20 cellular contexts compared by ENCODE assay signal in genomic region chr13:77449265-77449664, GRCh38.
DNase-seq lines count a peak whose midpoint lies in the region; ATAC-seq, FAIRE-seq and TF ChIP-seq lines count a peak whose summit lies in the region.
"Had no signal": no experiment of that assay in that cellular context is flagged by ENCODE, and none has a peak within 500 bp of the region (broad histone marks: within the 10 kb centered on the region; RNA-seq: fewer than 3 reads in every experiment).

No MANE protein-coding gene starts in this region.

- no peaks in the 10 kb centered on the region for H3K9me3 ChIP-seq in HEK293 (ENCODE audit: control insufficient read depth, insufficient read depth, low read depth, low read length)
- no peaks in the 10 kb centered on the region for H3K9me3 ChIP-seq in OCI-LY3 (ENCODE audit: insufficient read depth, low read length)
- no peaks in the 10 kb centered on the region for H3K9me3 ChIP-seq in K562 (replicated peaks; ENCODE audit: control insufficient read depth, insufficient read depth, low read depth, low read length)
- no peaks in the 10 kb centered on the region for H3K9me3 ChIP-seq in BE2C
- H3K9me3 ChIP-seq: A549 had no signal

- H4K20me1 ChIP-seq in OCI-LY3 (ENCODE audit: insufficient read depth, low read length) (no peaks in the 10 kb centered on the region), K562 (replicated peaks; ENCODE audit: control insufficient read depth, insufficient read depth, low read length) (no peaks in the 10 kb centered on the region)

- peaks cover 3% of the 10 kb centered on the region for H3K27me3 Mint-ChIP-seq in glutamatergic neuron (ENCODE audit: unreplicated experiment)

- TF ChIP-seq EP300 in K562 (IDR thresholded peaks at IDR 0.05; ENCODE audit: low read length): no peak

- peak overlapping the region; percentile 16; the same call in 1 of the 2 replicates for H2AFZ ChIP-seq in OCI-LY3 (ENCODE audit: low read depth, low read length)
- no peak overlapping the region for H2AFZ ChIP-seq in K562 (ENCODE audit: low read depth, low read length)
- H2AFZ ChIP-seq: GM23338 had no signal

- H3K4me1 Mint-ChIP-seq in glutamatergic neuron (ENCODE audit: low read depth, unreplicated experiment): peaks cover 16% of the 10 kb centered on the region

- no peaks in the 10 kb centered on the region for H3K9me1 ChIP-seq in K562 (ENCODE audit: control insufficient read depth, insufficient read depth, low read length)

- H3K27me3 ChIP-seq in OCI-LY3 (ENCODE audit: low read depth, low read length) (peaks cover 13% of the 10 kb centered on the region; the same call in 1 of the 2 replicates), K562 (ENCODE audit: control insufficient read depth in 2 of 2, insufficient read depth in 2 of 2, low read length in 2 of 2) (no peaks in the 10 kb centered on the region), BE2C (no peaks in the 10 kb centered on the region)

- TF ChIP-seq RAD21 in K562 (CRISPR knock-in tag; conservative IDR thresholded peaks at IDR 0.05 in 1 of 2, IDR thresholded peaks at IDR 0.05 in 1 of 2): no peak

- H3K4me1 ChIP-seq in HEK293 (ENCODE audit: control insufficient read depth, insufficient read depth, low read length) (no peaks in the 10 kb centered on the region), OCI-LY3 (ENCODE audit: low read length) (peaks cover 19% of the 10 kb centered on the region), K562 (replicated peaks in 1 of 2; ENCODE audit: control insufficient read depth in 2 of 2, insufficient read depth in 2 of 2, low read length in 2 of 2) (no peaks in the 10 kb centered on the region; a peak in 2 of 5 replicates), BE2C (no peaks in the 10 kb centered on the region)
- H3K4me1 ChIP-seq: A549 had no signal

- H3K4me3 Mint-ChIP-seq in glutamatergic neuron (ENCODE audit: unreplicated experiment): no peak overlapping the region
- H3K4me3 Mint-ChIP-seq: CD4-positive, alpha-beta memory T cell; GM23338; H9; HFFc6 had no signal

- TF ChIP-seq POLR2A in K562 (conservative IDR thresholded peaks at IDR 0.05): no peak

- no peaks in the 10 kb centered on the region for H3K79me2 ChIP-seq in OCI-LY3 (ENCODE audit: low read length)
- H3K79me2 ChIP-seq in K562 (ENCODE audit: control insufficient read depth, insufficient read depth, low read length): no peaks in the 10 kb centered on the region

- H3K4me3 ChIP-seq in HEK293 (ENCODE audit: low read depth, low read length) (no peak overlapping the region), OCI-LY3 (ENCODE audit: low read length) (peak overlapping the region; percentile 6), K562 (no peak overlapping the region), BE2C (ENCODE audit: low read depth, low read length) (no peak overlapping the region)
- H3K4me3 ChIP-seq: A549, GM23338 had no signal

- H3K36me3 ChIP-seq in HEK293 (ENCODE audit: control insufficient read depth in 2 of 2, insufficient read depth in 1 of 2, low read length in 2 of 2): no peaks in the 10 kb centered on the region
- H3K36me3 ChIP-seq in OCI-LY3 (replicated peaks; ENCODE audit: low read depth, low read length): no peaks in the 10 kb centered on the region
- no peaks in the 10 kb centered on the region for H3K36me3 ChIP-seq in K562 (ENCODE audit: control insufficient read depth, insufficient read depth, low read length)
- H3K36me3 ChIP-seq in BE2C: no peaks in the 10 kb centered on the region

- H3K4me2 ChIP-seq in OCI-LY3 (ENCODE audit: low read length): peak overlapping the region; percentile 65
- no peak overlapping the region for H3K4me2 ChIP-seq in K562 (ENCODE audit: insufficient read depth, low read length)
- H3K4me2 ChIP-seq: A549, GM23338 had no signal

- peaks cover 2% of the 10 kb centered on the region for H3K9me3 Mint-ChIP-seq in glutamatergic neuron (ENCODE audit: unreplicated experiment)
- H3K9me3 Mint-ChIP-seq: CD4-positive, alpha-beta memory T cell; GM23338; H9; HFFc6 had no signal

- intact Hi-C loops in K562 (cut with micrococcal nuclease): no loop called here

- DNase-seq in K562 (ENCODE audit: extremely low read depth in 1 of 4, low spot score in 3 of 4): no peak
- DNase-seq in glutamatergic neuron: no peak
- DNase-seq in RKO (ENCODE audit: low spot score): no peak
- no peak for DNase-seq in BE2C
- DNase-seq in GM19238 (ENCODE audit: insufficient read length, low spot score): no peak
- DNase-seq: 8988T; ACHN; AML-193; Calu3; CD4-positive, alpha-beta memory T cell; COR-L47; DND-41; HFFc6 had no signal

- CTCF ChIA-PET in HEK293 (lab: Yijun Ruan, JAX): interaction anchor here (0.5 kb wide), 1 partner anchor 1057 kb away, joined by 4 read pairs; no protein-coding TSS in a partner anchor
- CTCF ChIA-PET in K562 (lab: Yijun Ruan, JAX; ENCODE audit: low intra/inter-chr PET ratio): no interaction called here

- in situ Hi-C loops in K562 (cut with MboI): no loop called here

- no peaks in the 10 kb centered on the region for H3K36me3 Mint-ChIP-seq in glutamatergic neuron (ENCODE audit: unreplicated experiment)
- H3K36me3 Mint-ChIP-seq: CD4-positive, alpha-beta memory T cell had no signal

- no TSS peak for BruUV-seq in K562 (replicated peaks; lab: Mats Ljungman, UMichigan)

- POLR2A ChIA-PET in HEK293 (lab: Yijun Ruan, JAX) (no interaction called here), K562 (lab: Yijun Ruan, JAX) (no interaction called here)

- H3K27ac ChIP-seq in HEK293 (ENCODE audit: extremely low read depth, low read depth, low read length): no peak overlapping the region
- 0 out of 2 replicates have a peak overlapping the region, but pooled peaks have one; percentile 1 for H3K27ac ChIP-seq in OCI-LY3 (ENCODE audit: low read length)
- H3K27ac ChIP-seq in K562 (ENCODE audit: extremely low read depth, low read depth, low read length): no peak overlapping the region
- H3K27ac ChIP-seq: A549 had no signal

- peak overlapping the region; percentile 5; the same call in 1 of the 2 replicates for H3K9ac ChIP-seq in OCI-LY3 (ENCODE audit: low read length)
- no peak overlapping the region for H3K9ac ChIP-seq in K562 (ENCODE audit: insufficient read depth in 1 of 2, low read depth in 2 of 2, low read length in 2 of 2)

- 10% methylated on average over 2 of the region's 2 CpGs for WGBS in K562 (ENCODE audit: insufficient coverage, low coverage, missing lambda C conversion rate)

- no peak for ATAC-seq in K562
- ATAC-seq: A549, HCT116 had no signal

- no peak for FAIRE-seq in K562 (lab: Jason Lieb, UNC)
- FAIRE-seq: A549, G401.6 had no signal

- TF ChIP-seq CTCF in HEK293 (tag by site-specific recombination; IDR thresholded peaks at IDR 0.05) (no peak), OCI-LY3 (IDR thresholded peaks at IDR 0.05; ENCODE audit: low read depth, low read length) (no peak), K562 (IDR thresholded peaks at IDR 0.05 in 2 of 3, conservative IDR thresholded peaks at IDR 0.05 in 1 of 3; ENCODE audit: insufficient read depth in 2 of 3, low read depth in 1 of 3, low read length in 3 of 3) (no peak), glutamatergic neuron (IDR thresholded peaks at IDR 0.05; ENCODE audit: partially characterized antibody, unreplicated experiment) (no peak), BE2C (IDR thresholded peaks at IDR 0.05; ENCODE audit: low read depth, low read length) (no peak)

- H3K27ac Mint-ChIP-seq in glutamatergic neuron (ENCODE audit: unreplicated experiment): peak overlapping the region; percentile 62
- H3K27ac Mint-ChIP-seq: CD4-positive, alpha-beta memory T cell; GM23338; HFFc6 had no signal

TF ChIP-seq in HEK293, 187 proteins besides CTCF, POLR2A, EP300 and RAD21:
- TF ChIP-seq ZNF10 (tag by site-specific recombination; IDR thresholded peaks at IDR 0.05) (no peak), ZNF830 (tag by site-specific recombination; IDR thresholded peaks at IDR 0.05; ENCODE audit: low read depth) (0 out of 2 replicates have a peak, but pooled peaks have one; percentile 14), BCL6B (tag by site-specific recombination; IDR thresholded peaks at IDR 0.05) (no peak), ZNF211 (tag by site-specific recombination; IDR thresholded peaks at IDR 0.05; ENCODE audit: low read depth) (no peak)
TF ChIP-seq in HEK293: peak in this region for 1.

TF ChIP-seq in K562, 482 proteins besides CTCF, POLR2A, EP300 and RAD21:
- TF ChIP-seq CHD4 (IDR thresholded peaks at IDR 0.05; ENCODE audit: insufficient read depth, insufficient replicate concordance, low read depth, low read length, poor library complexity, severe bottlenecking) (no peak), BRD9 (IDR thresholded peaks at IDR 0.05; ENCODE audit: low read depth, partially characterized antibody) (no peak), SMAD3 (CRISPR knock-in tag; conservative IDR thresholded peaks at IDR 0.05) (no peak), NFIC (IDR thresholded peaks at IDR 0.05) (peak; percentile 87), NR1H2 (CRISPR knock-in tag; IDR thresholded peaks at IDR 0.05) (no peak), NFIX (CRISPR knock-in tag; IDR thresholded peaks at IDR 0.05; ENCODE audit: low read depth) (peak; percentile 78), HNRNPLL (IDR thresholded peaks at IDR 0.05; ENCODE audit: low read depth, low read length, poor library complexity, severe bottlenecking) (no peak), SRSF9 (IDR thresholded peaks at IDR 0.05; ENCODE audit: borderline replicate concordance, low read depth, low read length) (no peak)

Comparison
In these comparisons a context has a peak if more than half of its experiments do, and no peak if none do; other contexts are left out.
1. Of the 44 proteins assayed by ChIP-seq in both K562 and HEK293: peak only in K562: none; only in HEK293: ZNF830; in both: none; in neither: 43.